In the genomic region with DNA sequence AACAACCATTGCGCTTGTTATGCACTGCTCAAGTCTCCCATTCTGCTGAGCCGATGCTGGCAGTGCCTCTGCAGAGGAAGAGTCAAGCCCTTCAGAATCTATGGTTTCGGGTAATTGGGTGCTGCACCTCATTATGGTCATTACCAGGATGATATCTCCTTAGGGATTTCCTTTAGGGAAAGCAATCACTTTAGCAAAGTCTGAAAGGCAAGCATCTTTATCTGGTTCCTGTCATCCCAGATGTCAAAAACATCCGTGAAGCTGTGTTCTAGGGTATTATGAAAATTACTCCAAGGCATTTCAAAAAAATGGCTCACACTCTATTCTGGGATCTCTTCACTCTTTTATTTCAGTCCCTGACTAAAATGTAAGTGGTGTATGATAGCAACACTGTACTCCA, we compare ENCODE assay signal across 17 cellular contexts.
DNase-seq lines count a peak whose midpoint lies in the region; ATAC-seq and TF ChIP-seq lines count a peak whose summit lies in the region.
"Had no signal": no experiment of that assay in that cellular context is flagged by ENCODE, and none has a peak within 500 bp of the region (broad histone marks: within the 10 kb centered on the region; RNA-seq: fewer than 3 reads in every experiment).

No MANE protein-coding gene starts in this region.

- H2AFZ ChIP-seq in OCI-LY7 (ENCODE audit: low read length): no peak overlapping the region

- peaks cover 16% of the 10 kb centered on the region; the same call in 1 of the 2 replicates for H3K9me3 ChIP-seq in OCI-LY7 (ENCODE audit: low read length)
- H3K9me3 ChIP-seq: A549, Caco-2 had no signal

- peaks cover 75% of the 10 kb centered on the region for H3K4me1 ChIP-seq in OCI-LY7 (ENCODE audit: insufficient read depth, low read length, poor library complexity, severe bottlenecking)
- H3K4me1 ChIP-seq: A549, Caco-2 had no signal

- no peaks in the 10 kb centered on the region for H4K20me1 ChIP-seq in OCI-LY7 (ENCODE audit: insufficient read depth, low read length)
- H4K20me1 ChIP-seq: BLaER1 treated with 17β-estradiol and CSF1 and Interleukin-3, amounts not matched to agents 10 nM and 100 nM had no signal

- H3K4me1 Mint-ChIP-seq in neural crest cell: peaks cover 35% of the 10 kb centered on the region
- H3K4me1 Mint-ChIP-seq: B cell had no signal

- DNase-seq in OCI-LY7 (ENCODE audit: low spot score) (no peak), islet precursor cell (peak; percentile 52), neural crest cell (ENCODE audit: low read depth, low spot score) (no peak)
- DNase-seq: AML-193; Caco-2; Calu3; CD4-positive, alpha-beta T cell; CD8-positive, alpha-beta T cell; DMS79 treated with DMSO at 0.1 percent for 48 hours; GF-D8 had no signal

- H3K4me3 ChIP-seq in OCI-LY7 (ENCODE audit: low read depth, low read length, poor library complexity, severe bottlenecking): no peak overlapping the region
- H3K4me3 ChIP-seq: A549; BLaER1 treated with 17β-estradiol and CSF1 and Interleukin-3, amounts not matched to agents 10 nM and 100 nM had no signal

- peak overlapping the region; percentile 40 for H3K4me3 Mint-ChIP-seq in neural crest cell
- H3K4me3 Mint-ChIP-seq: B cell; CD4-positive, alpha-beta T cell; CD8-positive, alpha-beta T cell had no signal

- no peaks in the 10 kb centered on the region for H3K79me2 ChIP-seq in OCI-LY7 (ENCODE audit: insufficient read depth, low read depth, low read length)

- ATAC-seq in HG03175 (IDR thresholded peaks at IDR 0.05; ENCODE audit: unreplicated experiment) (no peak), GM19455 (IDR thresholded peaks at IDR 0.05; ENCODE audit: unreplicated experiment) (no peak)
- ATAC-seq: A549; CD8-positive, alpha-beta T cell had no signal

- H3K4me2 ChIP-seq in OCI-LY7 (ENCODE audit: low read length): 0 out of 2 replicates have a peak overlapping the region, but pooled peaks have one; percentile 18
- H3K4me2 ChIP-seq: A549; BLaER1 treated with 17β-estradiol and CSF1 and Interleukin-3, amounts not matched to agents 10 nM and 100 nM had no signal

- no peaks in the 10 kb centered on the region for H3K36me3 ChIP-seq in OCI-LY7 (ENCODE audit: insufficient read depth, low read length)
- H3K36me3 ChIP-seq: BLaER1 treated with 17β-estradiol and CSF1 and Interleukin-3, amounts not matched to agents 10 nM and 100 nM had no signal

- H3K9me2 ChIP-seq in OCI-LY7 (ENCODE audit: insufficient read depth, low read length): no peaks in the 10 kb centered on the region

- TF ChIP-seq CTCF in OCI-LY7 (conservative IDR thresholded peaks at IDR 0.05; ENCODE audit: low read length) (no peak), neural crest cell (conservative IDR thresholded peaks at IDR 0.05) (no peak)

- no peaks in the 10 kb centered on the region for H3K27me3 Mint-ChIP-seq in neural crest cell (ENCODE audit: low read depth)
- H3K27me3 Mint-ChIP-seq: B cell; CD4-positive, alpha-beta T cell had no signal

- intact Hi-C loops in OCI-LY7 (cut with micrococcal nuclease; ENCODE audit: unreplicated experiment): no loop called here

- H3K36me3 Mint-ChIP-seq in neural crest cell (ENCODE audit: low read depth): no peaks in the 10 kb centered on the region
- H3K36me3 Mint-ChIP-seq: CD8-positive, alpha-beta T cell had no signal

- H3K27ac Mint-ChIP-seq in neural crest cell (ENCODE audit: unreplicated experiment): no peak overlapping the region
- H3K27ac Mint-ChIP-seq: B cell; CD4-positive, alpha-beta T cell; CD8-positive, alpha-beta T cell had no signal

- no TSS peak for BruUV-seq in OCI-LY7 (replicated peaks; lab: Mats Ljungman, UMichigan)

- POLR2A ChIA-PET in OCI-LY7 (lab: Charles Lee): interaction anchor here (0.6 to 2.8 kb wide), 5 partner anchors 11 to 652 kb away, joined by 3 to 12 read pairs (median 5); no protein-coding TSS in a partner anchor

- CTCF ChIA-PET in OCI-LY7 (lab: Charles Lee; ENCODE audit: unreplicated experiment): no interaction called here

- no peak overlapping the region for H3K27ac ChIP-seq in OCI-LY7 (ENCODE audit: low read depth, low read length, poor library complexity, severe bottlenecking)
- H3K27ac ChIP-seq: 22Rv1; A549; BLaER1 treated with 17β-estradiol and CSF1 and Interleukin-3, amounts not matched to agents 10 nM and 100 nM; C4-2B had no signal

- H3K9me3 Mint-ChIP-seq in neural crest cell: peaks cover 4% of the 10 kb centered on the region
